Comparison of ENCODE assay signal across 1 cellular context in the genomic region with DNA sequence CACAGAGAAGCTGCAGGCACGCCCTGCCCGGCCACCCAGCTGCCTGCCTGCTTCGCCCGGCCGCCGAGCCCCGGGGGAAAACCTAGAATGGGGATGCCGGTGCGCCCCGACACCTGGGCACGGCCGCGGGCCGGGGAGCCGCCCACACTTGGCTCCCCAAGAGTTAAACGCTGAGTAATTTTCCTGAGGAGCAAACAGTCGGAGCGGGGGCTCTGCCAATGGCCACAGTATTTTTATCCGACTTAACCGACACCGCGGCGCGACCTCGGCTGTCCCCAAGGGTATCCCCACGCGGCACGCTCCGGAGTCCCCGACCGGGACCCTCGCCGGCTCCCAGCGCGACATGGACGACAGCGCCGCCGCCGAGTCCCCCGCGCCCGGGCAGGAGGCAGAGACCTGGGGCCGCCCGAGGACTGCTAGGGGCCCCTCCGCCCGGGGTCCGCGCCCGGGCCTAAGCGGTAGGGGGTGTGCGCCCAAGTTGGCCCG.
A peak's percentile ranks its signal among the peaks of the same experiment; 100 is the strongest.
TF ChIP-seq lines count a peak whose summit lies in the region.

No MANE protein-coding gene starts in this region.

TF ChIP-seq in HepG2, 621 proteins besides CTCF, POLR2A, EP300 and RAD21 (continued from another document and continues in another):
- TF ChIP-seq ZNF781 (CRISPR knock-in tag; IDR thresholded peaks at IDR 0.05; ENCODE audit: borderline replicate concordance, not compliant biosample characterization), result no peak
- no peak for TF ChIP-seq ZZZ3 (CRISPR knock-in tag; IDR thresholded peaks at IDR 0.05; ENCODE audit: borderline replicate concordance)
- no peak for TF ChIP-seq KLF9 (CRISPR knock-in tag; IDR thresholded peaks at IDR 0.05; ENCODE audit: low read depth)
- no peak for TF ChIP-seq ZNF75D (CRISPR knock-in tag; IDR thresholded peaks at IDR 0.05; ENCODE audit: borderline replicate concordance)
- peak; percentile 43; the same call in 1 of the 2 replicates for TF ChIP-seq MAFG (CRISPR knock-in tag; IDR thresholded peaks at IDR 0.05)
- no peak for TF ChIP-seq U2AF2 (IDR thresholded peaks at IDR 0.05; ENCODE audit: low read depth, low read length)
- TF ChIP-seq SOX13 (IDR thresholded peaks at IDR 0.05), result no peak
- 0 out of 4 replicates have a peak, but pooled peaks of 1 of the 2 experiments have one; percentile 5 for TF ChIP-seq SOX13 (CRISPR knock-in tag; conservative IDR thresholded peaks at IDR 0.05 in 1 of 2, IDR thresholded peaks at IDR 0.05 in 1 of 2)
- 0 out of 2 replicates have a peak, but pooled peaks have one; percentile 51 for TF ChIP-seq ZNF136 (CRISPR knock-in tag; IDR thresholded peaks at IDR 0.05; ENCODE audit: low read depth)
- TF ChIP-seq CHCHD3 (CRISPR knock-in tag; IDR thresholded peaks at IDR 0.05), result no peak
- TF ChIP-seq SPEN (CRISPR knock-in tag; IDR thresholded peaks at IDR 0.05; ENCODE audit: low read depth), result no peak
- peak; percentile 66; the same call in 1 of the 2 replicates for TF ChIP-seq FOXC1 (CRISPR knock-in tag; IDR thresholded peaks at IDR 0.05; ENCODE audit: borderline replicate concordance)
- TF ChIP-seq ZNF44 (CRISPR knock-in tag; IDR thresholded peaks at IDR 0.05), result 0 out of 2 replicates have a peak, but pooled peaks have one; percentile 49
- no peak for TF ChIP-seq ZNF484 (CRISPR knock-in tag; IDR thresholded peaks at IDR 0.05; ENCODE audit: borderline replicate concordance, low read depth)
- no peak for TF ChIP-seq ZNF138 (CRISPR knock-in tag; IDR thresholded peaks at IDR 0.05; ENCODE audit: low read depth)
- peak; percentile 24; the same call in 1 of the 2 replicates for TF ChIP-seq REL (CRISPR knock-in tag; conservative IDR thresholded peaks at IDR 0.05)
- TF ChIP-seq RBFOX2 (IDR thresholded peaks at IDR 0.05; ENCODE audit: low read depth, low read length), result no peak; the same call in 1 of the 2 replicates
- TF ChIP-seq, protein P1, sequence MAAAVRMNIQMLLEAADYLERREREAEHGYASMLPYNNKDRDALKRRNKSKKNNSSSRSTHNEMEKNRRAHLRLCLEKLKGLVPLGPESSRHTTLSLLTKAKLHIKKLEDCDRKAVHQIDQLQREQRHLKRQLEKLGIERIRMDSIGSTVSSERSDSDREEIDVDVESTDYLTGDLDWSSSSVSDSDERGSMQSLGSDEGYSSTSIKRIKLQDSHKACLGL (CRISPR knock-in tag; IDR thresholded peaks at IDR 0.05), result peak; percentile 87
- TF ChIP-seq, protein P2, sequence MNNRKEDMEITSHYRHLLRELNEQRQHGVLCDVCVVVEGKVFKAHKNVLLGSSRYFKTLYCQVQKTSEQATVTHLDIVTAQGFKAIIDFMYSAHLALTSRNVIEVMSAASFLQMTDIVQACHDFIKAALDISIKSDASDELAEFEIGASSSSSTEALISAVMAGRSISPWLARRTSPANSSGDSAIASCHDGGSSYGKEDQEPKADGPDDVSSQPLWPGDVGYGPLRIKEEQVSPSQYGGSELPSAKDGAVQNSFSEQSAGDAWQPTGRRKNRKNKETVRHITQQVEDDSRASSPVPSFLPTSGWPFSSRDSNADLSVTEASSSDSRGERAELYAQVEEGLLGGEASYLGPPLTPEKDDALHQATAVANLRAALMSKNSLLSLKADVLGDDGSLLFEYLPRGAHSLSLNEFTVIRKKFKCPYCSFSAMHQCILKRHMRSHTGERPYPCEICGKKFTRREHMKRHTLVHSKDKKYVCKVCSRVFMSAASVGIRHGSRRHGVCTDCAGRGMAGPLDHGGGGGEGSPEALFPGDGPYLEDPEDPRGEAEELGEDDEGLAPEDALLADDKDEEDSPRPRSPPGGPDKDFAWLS (CRISPR knock-in tag; IDR thresholded peaks at IDR 0.05; ENCODE audit: borderline replicate concordance), result no peak
- no peak for TF ChIP-seq SAFB2 (CRISPR knock-in tag; IDR thresholded peaks at IDR 0.05; ENCODE audit: borderline replicate concordance, low read depth)
- no peak for TF ChIP-seq ZNF530 (CRISPR knock-in tag; IDR thresholded peaks at IDR 0.05; ENCODE audit: low read depth)
- no peak for TF ChIP-seq TBL1XR1 (IDR thresholded peaks at IDR 0.05; ENCODE audit: borderline replicate concordance, low read length, partially characterized antibody)
- no peak for TF ChIP-seq KDM1A (CRISPR knock-in tag; IDR thresholded peaks at IDR 0.05)
- TF ChIP-seq, protein P3, sequence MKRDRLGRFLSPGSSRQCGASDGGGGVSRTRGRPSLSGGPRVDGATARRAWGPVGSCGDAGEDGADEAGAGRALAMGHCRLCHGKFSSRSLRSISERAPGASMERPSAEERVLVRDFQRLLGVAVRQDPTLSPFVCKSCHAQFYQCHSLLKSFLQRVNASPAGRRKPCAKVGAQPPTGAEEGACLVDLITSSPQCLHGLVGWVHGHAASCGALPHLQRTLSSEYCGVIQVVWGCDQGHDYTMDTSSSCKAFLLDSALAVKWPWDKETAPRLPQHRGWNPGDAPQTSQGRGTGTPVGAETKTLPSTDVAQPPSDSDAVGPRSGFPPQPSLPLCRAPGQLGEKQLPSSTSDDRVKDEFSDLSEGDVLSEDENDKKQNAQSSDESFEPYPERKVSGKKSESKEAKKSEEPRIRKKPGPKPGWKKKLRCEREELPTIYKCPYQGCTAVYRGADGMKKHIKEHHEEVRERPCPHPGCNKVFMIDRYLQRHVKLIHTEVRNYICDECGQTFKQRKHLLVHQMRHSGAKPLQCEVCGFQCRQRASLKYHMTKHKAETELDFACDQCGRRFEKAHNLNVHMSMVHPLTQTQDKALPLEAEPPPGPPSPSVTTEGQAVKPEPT (CRISPR knock-in tag; IDR thresholded peaks at IDR 0.05; ENCODE audit: low read depth), result no peak
- peak; percentile 61 for TF ChIP-seq IKZF4 (CRISPR knock-in tag; IDR thresholded peaks at IDR 0.05; ENCODE audit: borderline replicate concordance, low read depth, not compliant biosample characterization)
- TF ChIP-seq ZNF564 (CRISPR knock-in tag; IDR thresholded peaks at IDR 0.05), result no peak
- peak; percentile 29 for TF ChIP-seq BORCS8-MEF2B (CRISPR knock-in tag; IDR thresholded peaks at IDR 0.05)
- TF ChIP-seq, protein P4, sequence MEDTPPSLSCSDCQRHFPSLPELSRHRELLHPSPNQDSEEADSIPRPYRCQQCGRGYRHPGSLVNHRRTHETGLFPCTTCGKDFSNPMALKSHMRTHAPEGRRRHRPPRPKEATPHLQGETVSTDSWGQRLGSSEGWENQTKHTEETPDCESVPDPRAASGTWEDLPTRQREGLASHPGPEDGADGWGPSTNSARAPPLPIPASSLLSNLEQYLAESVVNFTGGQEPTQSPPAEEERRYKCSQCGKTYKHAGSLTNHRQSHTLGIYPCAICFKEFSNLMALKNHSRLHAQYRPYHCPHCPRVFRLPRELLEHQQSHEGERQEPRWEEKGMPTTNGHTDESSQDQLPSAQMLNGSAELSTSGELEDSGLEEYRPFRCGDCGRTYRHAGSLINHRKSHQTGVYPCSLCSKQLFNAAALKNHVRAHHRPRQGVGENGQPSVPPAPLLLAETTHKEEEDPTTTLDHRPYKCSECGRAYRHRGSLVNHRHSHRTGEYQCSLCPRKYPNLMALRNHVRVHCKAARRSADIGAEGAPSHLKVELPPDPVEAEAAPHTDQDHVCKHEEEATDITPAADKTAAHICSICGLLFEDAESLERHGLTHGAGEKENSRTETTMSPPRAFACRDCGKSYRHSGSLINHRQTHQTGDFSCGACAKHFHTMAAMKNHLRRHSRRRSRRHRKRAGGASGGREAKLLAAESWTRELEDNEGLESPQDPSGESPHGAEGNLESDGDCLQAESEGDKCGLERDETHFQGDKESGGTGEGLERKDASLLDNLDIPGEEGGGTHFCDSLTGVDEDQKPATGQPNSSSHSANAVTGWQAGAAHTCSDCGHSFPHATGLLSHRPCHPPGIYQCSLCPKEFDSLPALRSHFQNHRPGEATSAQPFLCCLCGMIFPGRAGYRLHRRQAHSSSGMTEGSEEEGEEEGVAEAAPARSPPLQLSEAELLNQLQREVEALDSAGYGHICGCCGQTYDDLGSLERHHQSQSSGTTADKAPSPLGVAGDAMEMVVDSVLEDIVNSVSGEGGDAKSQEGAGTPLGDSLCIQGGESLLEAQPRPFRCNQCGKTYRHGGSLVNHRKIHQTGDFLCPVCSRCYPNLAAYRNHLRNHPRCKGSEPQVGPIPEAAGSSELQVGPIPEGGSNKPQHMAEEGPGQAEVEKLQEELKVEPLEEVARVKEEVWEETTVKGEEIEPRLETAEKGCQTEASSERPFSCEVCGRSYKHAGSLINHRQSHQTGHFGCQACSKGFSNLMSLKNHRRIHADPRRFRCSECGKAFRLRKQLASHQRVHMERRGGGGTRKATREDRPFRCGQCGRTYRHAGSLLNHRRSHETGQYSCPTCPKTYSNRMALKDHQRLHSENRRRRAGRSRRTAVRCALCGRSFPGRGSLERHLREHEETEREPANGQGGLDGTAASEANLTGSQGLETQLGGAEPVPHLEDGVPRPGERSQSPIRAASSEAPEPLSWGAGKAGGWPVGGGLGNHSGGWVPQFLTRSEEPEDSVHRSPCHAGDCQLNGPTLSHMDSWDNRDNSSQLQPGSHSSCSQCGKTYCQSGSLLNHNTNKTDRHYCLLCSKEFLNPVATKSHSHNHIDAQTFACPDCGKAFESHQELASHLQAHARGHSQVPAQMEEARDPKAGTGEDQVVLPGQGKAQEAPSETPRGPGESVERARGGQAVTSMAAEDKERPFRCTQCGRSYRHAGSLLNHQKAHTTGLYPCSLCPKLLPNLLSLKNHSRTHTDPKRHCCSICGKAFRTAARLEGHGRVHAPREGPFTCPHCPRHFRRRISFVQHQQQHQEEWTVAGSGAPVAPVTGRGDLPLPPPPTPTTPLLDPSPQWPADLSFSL (CRISPR knock-in tag; IDR thresholded peaks at IDR 0.05), result no peak; the same call in 1 of the 2 replicates
- TF ChIP-seq, protein P5, sequence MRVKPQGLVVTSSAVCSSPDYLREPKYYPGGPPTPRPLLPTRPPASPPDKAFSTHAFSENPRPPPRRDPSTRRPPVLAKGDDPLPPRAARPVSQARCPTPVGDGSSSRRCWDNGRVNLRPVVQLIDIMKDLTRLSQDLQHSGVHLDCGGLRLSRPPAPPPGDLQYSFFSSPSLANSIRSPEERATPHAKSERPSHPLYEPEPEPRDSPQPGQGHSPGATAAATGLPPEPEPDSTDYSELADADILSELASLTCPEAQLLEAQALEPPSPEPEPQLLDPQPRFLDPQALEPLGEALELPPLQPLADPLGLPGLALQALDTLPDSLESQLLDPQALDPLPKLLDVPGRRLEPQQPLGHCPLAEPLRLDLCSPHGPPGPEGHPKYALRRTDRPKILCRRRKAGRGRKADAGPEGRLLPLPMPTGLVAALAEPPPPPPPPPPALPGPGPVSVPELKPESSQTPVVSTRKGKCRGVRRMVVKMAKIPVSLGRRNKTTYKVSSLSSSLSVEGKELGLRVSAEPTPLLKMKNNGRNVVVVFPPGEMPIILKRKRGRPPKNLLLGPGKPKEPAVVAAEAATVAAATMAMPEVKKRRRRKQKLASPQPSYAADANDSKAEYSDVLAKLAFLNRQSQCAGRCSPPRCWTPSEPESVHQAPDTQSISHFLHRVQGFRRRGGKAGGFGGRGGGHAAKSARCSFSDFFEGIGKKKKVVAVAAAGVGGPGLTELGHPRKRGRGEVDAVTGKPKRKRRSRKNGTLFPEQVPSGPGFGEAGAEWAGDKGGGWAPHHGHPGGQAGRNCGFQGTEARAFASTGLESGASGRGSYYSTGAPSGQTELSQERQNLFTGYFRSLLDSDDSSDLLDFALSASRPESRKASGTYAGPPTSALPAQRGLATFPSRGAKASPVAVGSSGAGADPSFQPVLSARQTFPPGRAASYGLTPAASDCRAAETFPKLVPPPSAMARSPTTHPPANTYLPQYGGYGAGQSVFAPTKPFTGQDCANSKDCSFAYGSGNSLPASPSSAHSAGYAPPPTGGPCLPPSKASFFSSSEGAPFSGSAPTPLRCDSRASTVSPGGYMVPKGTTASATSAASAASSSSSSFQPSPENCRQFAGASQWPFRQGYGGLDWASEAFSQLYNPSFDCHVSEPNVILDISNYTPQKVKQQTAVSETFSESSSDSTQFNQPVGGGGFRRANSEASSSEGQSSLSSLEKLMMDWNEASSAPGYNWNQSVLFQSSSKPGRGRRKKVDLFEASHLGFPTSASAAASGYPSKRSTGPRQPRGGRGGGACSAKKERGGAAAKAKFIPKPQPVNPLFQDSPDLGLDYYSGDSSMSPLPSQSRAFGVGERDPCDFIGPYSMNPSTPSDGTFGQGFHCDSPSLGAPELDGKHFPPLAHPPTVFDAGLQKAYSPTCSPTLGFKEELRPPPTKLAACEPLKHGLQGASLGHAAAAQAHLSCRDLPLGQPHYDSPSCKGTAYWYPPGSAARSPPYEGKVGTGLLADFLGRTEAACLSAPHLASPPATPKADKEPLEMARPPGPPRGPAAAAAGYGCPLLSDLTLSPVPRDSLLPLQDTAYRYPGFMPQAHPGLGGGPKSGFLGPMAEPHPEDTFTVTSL (CRISPR knock-in tag; IDR thresholded peaks at IDR 0.05; ENCODE audit: borderline replicate concordance), result no peak
- TF ChIP-seq ZNF7 (CRISPR knock-in tag; IDR thresholded peaks at IDR 0.05), result no peak
- TF ChIP-seq MED13 (CRISPR knock-in tag; IDR thresholded peaks at IDR 0.05), result no peak
- no peak; the same call in 1 of the 2 replicates for TF ChIP-seq HOXA9 (CRISPR knock-in tag; IDR thresholded peaks at IDR 0.05; ENCODE audit: borderline replicate concordance)
- peak; percentile 46 for TF ChIP-seq RBM39 (IDR thresholded peaks at IDR 0.05; ENCODE audit: low read depth, low read length, poor library complexity, severe bottlenecking)
- TF ChIP-seq ZNF329 (CRISPR knock-in tag; IDR thresholded peaks at IDR 0.05; ENCODE audit: low read depth), result no peak
- no peak for TF ChIP-seq ZNF468 (CRISPR knock-in tag; IDR thresholded peaks at IDR 0.05)
- no peak; the same call in 1 of the 2 replicates for TF ChIP-seq TOPORS (CRISPR knock-in tag; IDR thresholded peaks at IDR 0.05)
- TF ChIP-seq ZNF546 (CRISPR knock-in tag; conservative IDR thresholded peaks at IDR 0.05), result no peak
- TF ChIP-seq YEATS4 (CRISPR knock-in tag; IDR thresholded peaks at IDR 0.05; ENCODE audit: borderline replicate concordance), result no peak; the same call in 1 of the 2 replicates
- TF ChIP-seq NR2F6 (IDR thresholded peaks at IDR 0.05), result no peak
- no peak for TF ChIP-seq NR2F6 (CRISPR knock-in tag; IDR thresholded peaks at IDR 0.05)
- no peak for TF ChIP-seq LCORL (IDR thresholded peaks at IDR 0.05)
- 0 out of 2 replicates have a peak, but pooled peaks have one; percentile 6 for TF ChIP-seq LCORL (CRISPR knock-in tag; IDR thresholded peaks at IDR 0.05)
- TF ChIP-seq ZNF563 (CRISPR knock-in tag; IDR thresholded peaks at IDR 0.05), result peak; percentile 84; the same call in 1 of the 2 replicates
- peak; percentile 82 for TF ChIP-seq ASH2L (IDR thresholded peaks at IDR 0.05; ENCODE audit: insufficient read length, low read depth, low read length)
- TF ChIP-seq ZNF225 (CRISPR knock-in tag; IDR thresholded peaks at IDR 0.05), result peak; percentile 11; the same call in 1 of the 2 replicates
- TF ChIP-seq ZNF782 (CRISPR knock-in tag; IDR thresholded peaks at IDR 0.05; ENCODE audit: borderline replicate concordance), result no peak
- TF ChIP-seq SP2 (CRISPR knock-in tag; IDR thresholded peaks at IDR 0.05), result no peak
- TF ChIP-seq ZNF543 (CRISPR knock-in tag; IDR thresholded peaks at IDR 0.05), result no peak
- TF ChIP-seq ZNF263 (CRISPR knock-in tag; IDR thresholded peaks at IDR 0.05), result no peak
- TF ChIP-seq HMG20A (CRISPR knock-in tag; IDR thresholded peaks at IDR 0.05; ENCODE audit: borderline replicate concordance), result no peak
- no peak for TF ChIP-seq ZNF350 (CRISPR knock-in tag; IDR thresholded peaks at IDR 0.05; ENCODE audit: borderline replicate concordance, low read depth)
- no peak for TF ChIP-seq ISX (CRISPR knock-in tag; conservative IDR thresholded peaks at IDR 0.05)
- TF ChIP-seq PAF1 (CRISPR knock-in tag; IDR thresholded peaks at IDR 0.05), result no peak
- TF ChIP-seq ZSCAN25 (CRISPR knock-in tag; IDR thresholded peaks at IDR 0.05), result peak; percentile 56
- TF ChIP-seq MXD4 (CRISPR knock-in tag; IDR thresholded peaks at IDR 0.05), result peak; percentile 22
- TF ChIP-seq ZNF598 (CRISPR knock-in tag; IDR thresholded peaks at IDR 0.05; ENCODE audit: borderline replicate concordance), result peak; percentile 90
- no peak for TF ChIP-seq ZNF282 (IDR thresholded peaks at IDR 0.05; ENCODE audit: partially characterized antibody)
- TF ChIP-seq NRL (CRISPR knock-in tag; IDR thresholded peaks at IDR 0.05; ENCODE audit: borderline replicate concordance), result peak; percentile 83
